In genomic region chr16:57635266-57636097, GRCh38 we compare ENCODE assay signal across 1 cellular context.
TF ChIP-seq lines count a peak whose summit lies in the region.

No MANE protein-coding gene starts in this region.

TF ChIP-seq in H1, 55 proteins besides CTCF, POLR2A, EP300 and RAD21:
- TF ChIP-seq TAF1 (IDR thresholded peaks at IDR 0.05; ENCODE audit: low read depth, low read length): no peak
- no peak for TF ChIP-seq SIX5 (IDR thresholded peaks at IDR 0.05; ENCODE audit: low read depth, low read length)
- TF ChIP-seq JUND (IDR thresholded peaks at IDR 0.05; ENCODE audit: low read length): no peak
- TF ChIP-seq JUN (IDR thresholded peaks at IDR 0.05; ENCODE audit: low read depth, low read length): no peak
- no peak for TF ChIP-seq EZH2 (IDR thresholded peaks at IDR 0.05; ENCODE audit: low read depth, low read length, severe bottlenecking)
- TF ChIP-seq NRF1 (IDR thresholded peaks at IDR 0.05; ENCODE audit: low read depth, low read length): no peak
- TF ChIP-seq MAX (IDR thresholded peaks at IDR 0.05): no peak
- TF ChIP-seq USF2 (IDR thresholded peaks at IDR 0.05; ENCODE audit: low read length): no peak
- no peak for TF ChIP-seq NANOG (IDR thresholded peaks at IDR 0.05; ENCODE audit: insufficient read depth, low read depth, low read length, poor library complexity, severe bottlenecking)
- no peak for TF ChIP-seq ATF2 (IDR thresholded peaks at IDR 0.05; ENCODE audit: low read length)
- no peak for TF ChIP-seq TEAD4 (IDR thresholded peaks at IDR 0.05; ENCODE audit: low read depth, low read length)
- TF ChIP-seq KDM4A (IDR thresholded peaks at IDR 0.05; ENCODE audit: low read depth, low read length, severe bottlenecking): no peak
- no peak for TF ChIP-seq SP1 (IDR thresholded peaks at IDR 0.05; ENCODE audit: low read depth, low read length)
